Comparison of ENCODE assay signal across 1 cellular context in the genomic region with DNA sequence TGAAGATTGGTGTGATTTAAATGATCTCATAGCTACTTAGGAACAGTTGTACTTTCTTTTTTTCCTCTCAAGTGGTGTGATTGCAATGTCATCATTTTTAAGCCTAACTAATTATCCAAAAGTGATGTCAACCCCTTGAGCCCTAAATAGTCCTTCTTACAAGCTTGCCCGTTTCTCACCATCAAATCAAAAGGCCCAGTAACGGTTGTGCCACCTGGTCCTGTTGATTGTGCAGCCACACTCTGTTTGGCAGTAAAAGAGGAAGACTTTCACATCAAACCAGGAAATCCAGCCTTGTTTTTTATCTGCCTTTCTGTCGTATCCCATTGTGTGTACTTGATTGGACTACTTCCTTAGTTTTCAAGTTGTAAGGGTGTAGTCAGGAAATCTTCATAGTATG.
TF ChIP-seq lines count a peak whose summit lies in the region.

No MANE protein-coding gene starts in this region.

TF ChIP-seq in IMR-90, 13 proteins besides CTCF, POLR2A, EP300 and RAD21:
- TF ChIP-seq NFE2L2 (IDR thresholded peaks at IDR 0.05; ENCODE audit: low read depth, low read length) = no peak
- peak; percentile 86 for TF ChIP-seq MAFK (IDR thresholded peaks at IDR 0.05; ENCODE audit: low read depth, low read length)
